ENCODE assay signal across 12 cellular contexts in the genomic region with DNA sequence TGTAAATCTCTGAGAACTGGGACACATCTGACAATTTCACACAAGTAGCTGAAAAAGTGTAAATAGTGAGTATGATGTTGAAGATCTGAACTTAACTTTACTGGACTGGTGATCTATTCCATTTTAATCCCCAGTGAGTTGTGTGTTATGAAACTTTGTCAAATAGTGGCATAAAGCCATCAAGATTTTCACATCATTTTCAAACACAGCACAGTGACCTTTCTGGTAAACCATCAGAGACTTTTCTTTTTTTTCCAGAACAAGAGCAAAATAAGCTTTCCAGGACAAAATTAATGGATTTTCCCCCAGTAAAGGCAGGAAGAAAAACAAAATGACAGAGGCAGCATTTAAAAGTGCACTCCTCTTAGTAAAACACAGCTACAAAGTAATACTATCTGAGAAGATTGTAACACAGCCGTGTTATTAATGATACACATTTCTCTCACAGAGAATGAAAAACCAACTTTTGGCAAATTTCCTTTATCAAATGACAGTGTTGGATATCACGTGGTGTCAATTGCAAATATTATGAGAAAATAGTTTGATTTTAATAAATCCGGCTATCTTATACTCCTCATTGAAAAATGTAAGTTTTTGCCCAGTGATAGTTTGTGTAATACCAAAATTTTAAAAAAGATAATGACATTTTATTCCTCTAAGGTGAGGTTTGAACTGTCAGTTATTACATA. TPM values are rescaled to one million over a fixed set of nuclear protein-coding genes. Genes with fewer than 3 reads are reported as not detected.
DNase-seq lines count a peak whose midpoint lies in the region; ATAC-seq and TF ChIP-seq lines count a peak whose summit lies in the region.
"Had no signal": no experiment of that assay in that cellular context is flagged by ENCODE, and none has a peak within 500 bp of the region (broad histone marks: within the 10 kb centered on the region; RNA-seq: fewer than 3 reads in every experiment).

No MANE protein-coding gene starts in this region.

- intact Hi-C loops in esophagus squamous epithelium (cut with DNase I) = no loop called here
- intact Hi-C loops in tibial artery (cut with DNase I; ENCODE audit: low total_unique reads) = no loop called here

- H3K36me3 ChIP-seq in SJCRH30 (no peaks in the 10 kb centered on the region), esophagus squamous epithelium (no peaks in the 10 kb centered on the region), muscle layer of duodenum (ENCODE audit: control insufficient read depth in 1 of 2, insufficient read depth in 2 of 2, low read length in 2 of 2) (peaks cover 0 to 12% of the 10 kb centered on the region in 2 donors), tibial artery (no peaks in the 10 kb centered on the region)
- H3K36me3 ChIP-seq: neutrophil had no signal

- TF ChIP-seq POLR2A in esophagus squamous epithelium (IDR thresholded peaks at IDR 0.05) = no peak

- WGBS in esophagus squamous epithelium, 2 donors = 47 to 62% methylated on average over 3 of the region's 3 CpGs

- H3K4me1 ChIP-seq in SJCRH30 (peaks cover 21% of the 10 kb centered on the region), esophagus squamous epithelium (peaks cover 9 to 65% (median 42%) of the 10 kb centered on the region in 3 donors), muscle layer of duodenum (ENCODE audit: control insufficient read depth in 1 of 2, insufficient read depth in 2 of 2, low read length in 2 of 2) (peaks cover 7 to 11% of the 10 kb centered on the region in 2 donors), tibial artery (peaks cover 9 to 87% (median 57%) of the 10 kb centered on the region in 4 donors)

- no peak for DNase-seq in SJCRH30
- DNase-seq in esophagus squamous epithelium (lab: John Stamatoyannopoulos, UW) = no peak
- DNase-seq in tibial artery = no peak
- no peak for DNase-seq in T-helper 1 cell
- no peak for DNase-seq in NCI-H345 treated with DMSO at 0.1 percent for 48 hours (lab: John Stamatoyannopoulos, UW; ENCODE audit: unreplicated experiment)
- no peak for DNase-seq in NCI-H82 treated with DMSO at 0.1 percent for 48 hours (lab: John Stamatoyannopoulos, UW; ENCODE audit: unreplicated experiment)
- DNase-seq: activated CD4-positive, alpha-beta T cell treated with anti-CD3 and anti-CD28 coated beads for 48 hours; COR-L47; H9 had no signal

- TF ChIP-seq CTCF in esophagus squamous epithelium (IDR thresholded peaks at IDR 0.05) (no peak), tibial artery (IDR thresholded peaks at IDR 0.05) (no peak)

- H3K27me3 ChIP-seq in SJCRH30 (no peaks in the 10 kb centered on the region), esophagus squamous epithelium (peaks cover 0 to 5% (median 0%) of the 10 kb centered on the region in 4 donors), muscle layer of duodenum (ENCODE audit: low read depth, low read length) (no peaks in the 10 kb centered on the region), tibial artery (no peaks in the 10 kb centered on the region)

- ATAC-seq in GM19397 (IDR thresholded peaks at IDR 0.05; ENCODE audit: unreplicated experiment) = no peak

- peak overlapping the region; percentile 65; the same call in 1 of the 2 replicates for H3K27ac ChIP-seq in SJCRH30
- H3K27ac ChIP-seq in esophagus squamous epithelium = peak overlapping the region in 3 of 4 donors; percentile 56 to 80 (median 74)
- peak overlapping the region; percentile 35 for H3K27ac ChIP-seq in muscle layer of duodenum (ENCODE audit: low read length)
- H3K27ac ChIP-seq in tibial artery = peak overlapping the region; percentile 85 to 94
- H3K27ac ChIP-seq: neutrophil had no signal

- no peaks in the 10 kb centered on the region for H3K9me3 ChIP-seq in SJCRH30 (replicated peaks)
- H3K9me3 ChIP-seq in esophagus squamous epithelium = no peaks in the 10 kb centered on the region
- no peaks in the 10 kb centered on the region for H3K9me3 ChIP-seq in muscle layer of duodenum (ENCODE audit: control insufficient read depth in 1 of 2, low read length in 2 of 2)
- no peaks in the 10 kb centered on the region for H3K9me3 ChIP-seq in tibial artery
- H3K9me3 ChIP-seq: neutrophil had no signal

- no peak overlapping the region for H3K4me3 ChIP-seq in SJCRH30
- H3K4me3 ChIP-seq in esophagus squamous epithelium = no peak overlapping the region
- H3K4me3 ChIP-seq in muscle layer of duodenum (ENCODE audit: low read depth in 1 of 2, low read length in 2 of 2) = no peak overlapping the region
- no peak overlapping the region for H3K4me3 ChIP-seq in tibial artery

RNA-seq across cellular contexts. Expression of a gene that starts 16.8 kb away (rescaled TPM):
- total RNA-seq in SJCRH30 (2014; rRNA removed; shearing (Covaris generic)) = 4.2 and 4.4 TPM in 2 replicates
- total RNA-seq in esophagus squamous epithelium = 10 to 100 TPM; 12.4 to 20.8 (median 19.7) TPM

RNA-seq across cellular contexts. Expression of a gene that starts 52.4 kb away (rescaled TPM):
- 43.2 and 43.4 TPM in 2 replicates for total RNA-seq in SJCRH30 (2014; rRNA removed; shearing (Covaris generic))
- total RNA-seq in esophagus squamous epithelium = 10 to 100 TPM in 1 of 4 donors, 1 to 10 TPM in 3; 1.9 to 15.1 (median 6.9) TPM

RNA-seq across cellular contexts. Expression of a gene that starts 56.1 kb away (rescaled TPM):
- not detected in 2 replicates for total RNA-seq in SJCRH30 (2014; rRNA removed; shearing (Covaris generic))
- total RNA-seq in esophagus squamous epithelium = under 1 TPM in 2 of 4 donors, not detected in 2; 0.12 to 0.76 TPM

Comparison
In these comparisons a context has a peak if more than half of its experiments do, and no peak if none do; other contexts are left out.
1. H3K27ac ChIP-seq: peak in every context shown above with its lines; median percentile 90 in tibial artery; 74 in esophagus squamous epithelium; 65 in SJCRH30; 35 in muscle layer of duodenum.